ENCODE assay signal across 1 cellular context in genomic region chr9:36985769-36986547, GRCh38.
TF ChIP-seq lines count a peak whose summit lies in the region.

No MANE protein-coding gene starts in this region.

TF ChIP-seq in HEK293, 187 proteins besides CTCF, POLR2A, EP300 and RAD21 (continued from another document and continues in another):
- no peak for TF ChIP-seq TSHZ1 (tag by site-specific recombination; IDR thresholded peaks at IDR 0.05; ENCODE audit: borderline replicate concordance)
- no peak for TF ChIP-seq ZNF19 (tag by site-specific recombination; IDR thresholded peaks at IDR 0.05; ENCODE audit: low read depth)
- no peak for TF ChIP-seq KLF7 (tag by site-specific recombination; IDR thresholded peaks at IDR 0.05; ENCODE audit: borderline replicate concordance)
- no peak for TF ChIP-seq ZNF174 (tag by site-specific recombination; IDR thresholded peaks at IDR 0.05)
- peak; percentile 16; the same call in 1 of the 2 replicates for TF ChIP-seq TCF7L2 (IDR thresholded peaks at IDR 0.05; ENCODE audit: borderline replicate concordance, low read depth, low read length)
- no peak for TF ChIP-seq SALL2 (tag by site-specific recombination; IDR thresholded peaks at IDR 0.05; ENCODE audit: borderline replicate concordance)
- no peak for TF ChIP-seq GLI4 (tag by site-specific recombination; IDR thresholded peaks at IDR 0.05)
- peak; percentile 27; the same call in 1 of the 2 replicates for TF ChIP-seq ZBTB20 (tag by site-specific recombination; IDR thresholded peaks at IDR 0.05)
- 0 out of 2 replicates have a peak, but pooled peaks have one; percentile 34 for TF ChIP-seq ZNF488 (tag by site-specific recombination; IDR thresholded peaks at IDR 0.05)
- no peak for TF ChIP-seq ZNF391 (tag by site-specific recombination; IDR thresholded peaks at IDR 0.05; ENCODE audit: borderline replicate concordance, low read depth)
- no peak for TF ChIP-seq ZNF138 (tag by site-specific recombination; IDR thresholded peaks at IDR 0.05; ENCODE audit: borderline replicate concordance)
- TF ChIP-seq PRDM1 (tag by site-specific recombination; IDR thresholded peaks at IDR 0.05): no peak
- TF ChIP-seq ZBTB10 (tag by site-specific recombination; IDR thresholded peaks at IDR 0.05): no peak
- TF ChIP-seq ZNF658 (tag by site-specific recombination; IDR thresholded peaks at IDR 0.05): no peak
- no peak for TF ChIP-seq ZNF791 (tag by site-specific recombination; IDR thresholded peaks at IDR 0.05)
- TF ChIP-seq ZNF248 (tag by site-specific recombination; IDR thresholded peaks at IDR 0.05): no peak
- no peak for TF ChIP-seq ZFP41 (tag by site-specific recombination; IDR thresholded peaks at IDR 0.05; ENCODE audit: borderline replicate concordance)
- TF ChIP-seq ZNF629 (tag by site-specific recombination; IDR thresholded peaks at IDR 0.05): no peak
- TF ChIP-seq TRIM28 (IDR thresholded peaks at IDR 0.05; ENCODE audit: borderline replicate concordance, low read length): no peak
- TF ChIP-seq HOXA7 (CRISPR knock-in tag; IDR thresholded peaks at IDR 0.05; ENCODE audit: borderline replicate concordance): no peak
- no peak for TF ChIP-seq ZNF830 (tag by site-specific recombination; IDR thresholded peaks at IDR 0.05; ENCODE audit: low read depth)
- TF ChIP-seq ZNF558 (tag by site-specific recombination; IDR thresholded peaks at IDR 0.05): no peak
- no peak for TF ChIP-seq ZNF423 (tag by site-specific recombination; IDR thresholded peaks at IDR 0.05)
- no peak for TF ChIP-seq ZNF580 (tag by site-specific recombination; IDR thresholded peaks at IDR 0.05)
- no peak for TF ChIP-seq ZNF239 (tag by site-specific recombination; IDR thresholded peaks at IDR 0.05)
- TF ChIP-seq ZNF768 (tag by site-specific recombination; IDR thresholded peaks at IDR 0.05): no peak
- TF ChIP-seq ZBTB7A (tag by site-specific recombination; IDR thresholded peaks at IDR 0.05; ENCODE audit: low read depth): no peak
- TF ChIP-seq ZBTB49 (tag by site-specific recombination; IDR thresholded peaks at IDR 0.05; ENCODE audit: low read depth): no peak
- no peak for TF ChIP-seq ZNF639 (tag by site-specific recombination; IDR thresholded peaks at IDR 0.05)
- no peak for TF ChIP-seq ZFHX2 (tag by site-specific recombination; conservative IDR thresholded peaks at IDR 0.05)
- 0 out of 2 replicates have a peak, but pooled peaks have one; percentile 30 for TF ChIP-seq ZNF335 (tag by site-specific recombination; conservative IDR thresholded peaks at IDR 0.05)
- no peak for TF ChIP-seq YY1 (tag by site-specific recombination; IDR thresholded peaks at IDR 0.05)
- no peak for TF ChIP-seq ZBTB21 (tag by site-specific recombination; IDR thresholded peaks at IDR 0.05)
- TF ChIP-seq ZSCAN16 (tag by site-specific recombination; IDR thresholded peaks at IDR 0.05): no peak
- TF ChIP-seq ZNF530 (tag by site-specific recombination; IDR thresholded peaks at IDR 0.05; ENCODE audit: low read depth): no peak
- TF ChIP-seq ZNF10 (tag by site-specific recombination; IDR thresholded peaks at IDR 0.05): no peak
- no peak for TF ChIP-seq ZNF560 (tag by site-specific recombination; IDR thresholded peaks at IDR 0.05; ENCODE audit: borderline replicate concordance)
- TF ChIP-seq ZNF664 (tag by site-specific recombination; IDR thresholded peaks at IDR 0.05): no peak
- no peak for TF ChIP-seq ZNF776 (tag by site-specific recombination; IDR thresholded peaks at IDR 0.05; ENCODE audit: borderline replicate concordance)
- TF ChIP-seq ZNF660 (tag by site-specific recombination; IDR thresholded peaks at IDR 0.05): 0 out of 2 replicates have a peak, but pooled peaks have one; percentile 17
- TF ChIP-seq HOXD13 (CRISPR knock-in tag; IDR thresholded peaks at IDR 0.05; ENCODE audit: borderline replicate concordance): no peak
- TF ChIP-seq GLIS1 (tag by site-specific recombination; IDR thresholded peaks at IDR 0.05): peak; percentile 47; the same call in 1 of the 2 replicates
- no peak for TF ChIP-seq KLF8 (tag by site-specific recombination; IDR thresholded peaks at IDR 0.05)
- 0 out of 2 replicates have a peak, but pooled peaks have one; percentile 26 for TF ChIP-seq PRDM6 (tag by site-specific recombination; IDR thresholded peaks at IDR 0.05)
- TF ChIP-seq ZNF37A (tag by site-specific recombination; IDR thresholded peaks at IDR 0.05): no peak
- no peak for TF ChIP-seq KLF9 (tag by site-specific recombination; IDR thresholded peaks at IDR 0.05; ENCODE audit: low read depth)
- TF ChIP-seq ZNF837 (tag by site-specific recombination; IDR thresholded peaks at IDR 0.05): no peak
- no peak for TF ChIP-seq ZNF548 (tag by site-specific recombination; IDR thresholded peaks at IDR 0.05)
- no peak for TF ChIP-seq WT1 (tag by site-specific recombination; IDR thresholded peaks at IDR 0.05)
- no peak for TF ChIP-seq RBAK (tag by site-specific recombination; IDR thresholded peaks at IDR 0.05)
- no peak for TF ChIP-seq ZNF114 (tag by site-specific recombination; IDR thresholded peaks at IDR 0.05)
- TF ChIP-seq ZFP37 (tag by site-specific recombination; IDR thresholded peaks at IDR 0.05): no peak
- TF ChIP-seq ZNF76 (tag by site-specific recombination; IDR thresholded peaks at IDR 0.05; ENCODE audit: borderline replicate concordance, low read depth): no peak
- TF ChIP-seq ZNF2 (tag by site-specific recombination; IDR thresholded peaks at IDR 0.05): no peak
- TF ChIP-seq ZNF350 (tag by site-specific recombination; IDR thresholded peaks at IDR 0.05): no peak
- TF ChIP-seq ZNF600 (tag by site-specific recombination; IDR thresholded peaks at IDR 0.05): no peak
- TF ChIP-seq FEZF1 (tag by site-specific recombination; IDR thresholded peaks at IDR 0.05): peak; percentile 15; the same call in 1 of the 2 replicates
- no peak for TF ChIP-seq EGR2 (tag by site-specific recombination; IDR thresholded peaks at IDR 0.05; ENCODE audit: low read depth)
- TF ChIP-seq ZNF610 (tag by site-specific recombination; IDR thresholded peaks at IDR 0.05; ENCODE audit: borderline replicate concordance): no peak
- TF ChIP-seq ZNF175 (tag by site-specific recombination; IDR thresholded peaks at IDR 0.05): no peak
- TF ChIP-seq ZFP3 (tag by site-specific recombination; IDR thresholded peaks at IDR 0.05; ENCODE audit: low read depth): no peak
- no peak for TF ChIP-seq INSM2 (tag by site-specific recombination; IDR thresholded peaks at IDR 0.05)
